In genomic region chr10:73708122-73708521, GRCh38 we compare ENCODE assay signal across 1 cellular context.
TF ChIP-seq lines count a peak whose summit lies in the region.
"Not testable (repeated sequence)": the region's sequence is repeated elsewhere in the genome, so short reads cannot be mapped to it uniquely, and the experiment has no call there.

No MANE protein-coding gene starts in this region.

TF ChIP-seq in K562, 482 proteins besides CTCF, POLR2A, EP300 and RAD21:
- peak; percentile 54; the same call in 1 of the 2 replicates for TF ChIP-seq MAX (CRISPR knock-in tag; IDR thresholded peaks at IDR 0.05)
- TF ChIP-seq JUND (IDR thresholded peaks at IDR 0.05; ENCODE audit: borderline replicate concordance, low read depth, low read length), result not testable (repeated sequence)
- TF ChIP-seq JUND (tag; IDR thresholded peaks at IDR 0.05; ENCODE audit: borderline replicate concordance, low read depth, low read length), result 0 out of 3 replicates have a peak, but pooled peaks have one; percentile 16
